8 cellular contexts compared by ENCODE assay signal in the genomic region with DNA sequence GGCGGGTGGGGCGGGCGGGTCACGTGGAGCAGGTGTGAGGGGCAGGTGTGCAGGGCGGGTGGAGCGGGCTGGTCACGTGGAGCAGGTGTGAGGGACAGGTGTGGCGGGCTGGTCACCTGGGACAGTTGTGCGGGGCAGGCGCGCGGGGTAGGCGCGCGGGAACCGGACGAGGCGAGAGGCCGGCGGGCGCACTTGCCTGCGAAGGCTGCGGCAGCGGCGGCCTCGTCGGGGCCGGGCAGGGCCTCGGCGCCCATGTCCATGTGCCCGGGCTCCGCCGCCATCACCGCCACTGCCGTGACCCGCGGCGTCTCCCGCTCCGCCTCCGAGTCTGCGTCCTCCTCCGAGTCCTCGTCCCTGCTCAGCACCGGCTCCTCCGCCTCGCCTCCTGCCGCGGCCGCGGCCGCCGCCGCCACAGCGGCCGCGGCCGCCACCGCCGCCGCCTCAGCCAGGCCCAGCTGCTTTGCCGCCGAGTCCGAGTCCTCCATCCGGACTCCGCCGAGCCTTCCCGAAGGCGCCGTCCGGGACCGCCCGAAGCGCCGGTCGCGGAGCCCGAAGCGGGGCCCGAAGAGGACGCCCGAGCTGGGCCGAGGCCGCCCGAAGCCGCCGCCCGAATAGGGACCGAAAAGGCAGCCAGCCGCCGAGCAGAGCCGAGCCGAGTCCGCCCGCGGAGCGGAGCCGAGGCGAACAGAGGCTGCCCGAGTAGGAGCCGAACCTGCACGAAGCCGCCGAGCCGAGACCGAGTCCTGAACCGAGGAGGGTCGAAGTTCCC. TPM values are rescaled to one million over a fixed set of nuclear protein-coding genes. Genes with fewer than 3 reads are reported as not detected.
DNase-seq lines count a peak whose midpoint lies in the region; ATAC-seq, FAIRE-seq and TF ChIP-seq lines count a peak whose summit lies in the region.

A gene with protein sequence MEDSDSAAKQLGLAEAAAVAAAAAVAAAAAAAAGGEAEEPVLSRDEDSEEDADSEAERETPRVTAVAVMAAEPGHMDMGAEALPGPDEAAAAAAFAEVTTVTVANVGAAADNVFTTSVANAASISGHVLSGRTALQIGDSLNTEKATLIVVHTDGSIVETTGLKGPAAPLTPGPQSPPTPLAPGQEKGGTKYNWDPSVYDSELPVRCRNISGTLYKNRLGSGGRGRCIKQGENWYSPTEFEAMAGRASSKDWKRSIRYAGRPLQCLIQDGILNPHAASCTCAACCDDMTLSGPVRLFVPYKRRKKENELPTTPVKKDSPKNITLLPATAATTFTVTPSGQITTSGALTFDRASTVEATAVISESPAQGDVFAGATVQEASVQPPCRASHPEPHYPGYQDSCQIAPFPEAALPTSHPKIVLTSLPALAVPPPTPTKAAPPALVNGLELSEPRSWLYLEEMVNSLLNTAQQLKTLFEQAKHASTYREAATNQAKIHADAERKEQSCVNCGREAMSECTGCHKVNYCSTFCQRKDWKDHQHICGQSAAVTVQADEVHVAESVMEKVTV (minus strand): TSS at position 660 of the 769 bp plus-strand sequence. CDS start 175 bp downstream, at position 485.

- H3K9me3 ChIP-seq in kidney (ENCODE audit: control insufficient read depth in 1 of 2, low read length in 2 of 2) = no peaks in the 10 kb centered on the region

- ATAC-seq in GM19043 (IDR thresholded peaks at IDR 0.05; ENCODE audit: low read depth, unreplicated experiment) (peak; percentile 79), HG03354 (IDR thresholded peaks at IDR 0.05; ENCODE audit: poor library complexity, severe bottlenecking, unreplicated experiment) (peak; percentile 81)

- DNase-seq in AG10803 (ENCODE audit: low read depth) = peak; percentile 94
- DNase-seq in NCI-H446 treated with DMSO at 0.1 percent for 48 hours (lab: John Stamatoyannopoulos, UW) = peak; percentile 95
- DNase-seq in activated CD4-positive, CD25-positive, alpha-beta regulatory T cell treated with anti-CD3 and anti-CD28 coated beads, Interleukin-2, amount 50 U/mL, for 72 hours = peak; percentile 99
- DNase-seq in choroid plexus epithelial cell (ENCODE audit: low read depth) = peak; percentile 99
- peak; percentile 100 for DNase-seq in kidney
- DNase-seq in stimulated activated CD4-positive, alpha-beta T cell treated with anti-CD3 and anti-CD28 coated beads, Interleukin-15, amount 100 ng/mL, for 24 hours = peak; percentile 100

- H3K4me3 ChIP-seq in AG10803 (ENCODE audit: low read length) = peak within 1 kb of the TSS; percentile 80
- H3K4me3 ChIP-seq in choroid plexus epithelial cell (ENCODE audit: low read depth, low read length) = peak within 1 kb of the TSS; percentile 75
- H3K4me3 ChIP-seq in kidney (ENCODE audit: low read length in 2 of 2) = peak within 1 kb of the TSS; percentile 69 to 76

- H3K4me1 ChIP-seq in kidney (ENCODE audit: control insufficient read depth in 1 of 2, insufficient read depth in 1 of 2, low read depth in 1 of 2, low read length in 2 of 2) = peaks cover 6 to 17% of the 10 kb centered on the region in 2 donors

- peak within 1 kb of the TSS; percentile 81 to 91 for H3K9ac ChIP-seq in kidney (ENCODE audit: low read length in 2 of 2)

- TF ChIP-seq CTCF in AG10803 (conservative IDR thresholded peaks at IDR 0.05; ENCODE audit: low read length) (no peak), choroid plexus epithelial cell (conservative IDR thresholded peaks at IDR 0.05; ENCODE audit: low read depth, low read length) (no peak), kidney (IDR thresholded peaks at IDR 0.05; ENCODE audit: borderline replicate concordance, extremely low read depth, insufficient read depth) (no peak)

- H3K36me3 ChIP-seq in kidney (ENCODE audit: control insufficient read depth in 1 of 2, insufficient read depth in 2 of 2, low read length in 2 of 2) = peaks cover 0 to 2% of the 10 kb centered on the region in 2 donors

- H3K27ac ChIP-seq in kidney (ENCODE audit: low read depth in 2 of 2, low read length in 2 of 2) = peak within 1 kb of the TSS; percentile 99 to 100

- FAIRE-seq in kidney (lab: Jason Lieb, UNC) = no peak

- intact Hi-C loops in kidney (cut with DNase I) = no loop called here

RNA-seq across cellular contexts. Expression of the gene that starts here (rescaled TPM):
- 54.5 TPM for total RNA-seq in kidney
- 30.2 TPM for polyA plus RNA-seq in kidney (ENCODE audit: insufficient read depth, low read depth, low replicate concordance)

Comparison
In these comparisons a context has a peak if more than half of its experiments do, and no peak if none do; other contexts are left out.
1. Peak in every context shown above with its lines: DNase-seq, ATAC-seq, H3K4me3 ChIP-seq and H3K27ac ChIP-seq.